In the genomic region with DNA sequence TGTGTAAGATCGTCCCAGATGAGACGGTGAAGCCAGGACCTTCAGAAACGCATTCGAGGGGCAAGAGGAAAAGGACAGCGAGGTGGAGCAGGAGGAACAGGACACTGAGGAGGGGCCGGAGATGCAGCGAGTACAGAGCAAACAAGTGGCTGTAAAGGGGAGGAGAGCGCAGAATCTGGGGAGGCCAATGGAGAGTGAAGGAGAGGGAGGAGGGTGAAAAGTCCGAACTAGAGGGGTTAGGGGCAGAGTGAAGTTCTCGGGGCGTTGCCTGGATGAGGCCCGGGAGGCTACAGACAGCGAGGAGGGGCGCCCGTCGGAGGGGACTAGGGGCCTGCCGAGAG, we compare ENCODE assay signal across 8 cellular contexts. TPM values are rescaled to one million over a fixed set of nuclear protein-coding genes. Genes with fewer than 3 reads are reported as not detected.
A peak's percentile ranks its signal among the peaks of the same experiment; 100 is the strongest.
DNase-seq lines count a peak whose midpoint lies in the region; ATAC-seq and TF ChIP-seq lines count a peak whose summit lies in the region.

No MANE protein-coding gene starts in this region.

- no peak for TF ChIP-seq CTCF in HEK293 (tag by site-specific recombination; IDR thresholded peaks at IDR 0.05)
- TF ChIP-seq CTCF in fibroblast of the aortic adventitia (IDR thresholded peaks at IDR 0.05; ENCODE audit: insufficient read depth, low read length): no peak

- no peaks in the 10 kb centered on the region for H3K9me3 Mint-ChIP-seq in T-cell

- CTCF ChIA-PET in HEK293 (lab: Yijun Ruan, JAX) (interaction anchor here (0.9 kb wide), 1 partner anchor 14 kb away, joined by 3 read pairs; no protein-coding TSS in a partner anchor), T-cell (lab: Charles Lee) (interaction anchor here in 1 of 2 donors (0.6 kb wide), 2 partner anchors 13 to 242 kb away, joined by 3 to 5 read pairs; no protein-coding TSS in a partner anchor)

- H3K36me3 ChIP-seq in HEK293 (ENCODE audit: control insufficient read depth in 2 of 2, insufficient read depth in 1 of 2, low read length in 2 of 2) (peaks cover 0 to 18% of the 10 kb centered on the region in 2 experiments; a peak in 2 of 3 replicates), skeletal muscle satellite cell (ENCODE audit: insufficient read depth, low read length) (peaks cover 6% of the 10 kb centered on the region)

- DNase-seq in T-cell (no peak), fibroblast of the aortic adventitia (ENCODE audit: low read depth) (no peak)
- DNase-seq in NK-92 treated with Interleukin-12 subunit alpha and Interleukin-12 subunit beta, amount 100 ng/mL, for 24 hours (lab: John Stamatoyannopoulos, UW): no peak
- no peak for DNase-seq in stimulated activated CD4-positive, alpha-beta T cell treated with anti-CD3 and anti-CD28 coated beads, Interleukin-4, amount 100 ng/mL, for 4 hours

- POLR2A ChIA-PET in HEK293 (lab: Yijun Ruan, JAX) (interaction anchor here (0.9 kb wide), 1 partner anchor 9 kb away, joined by 3 read pairs; a partner anchor contains a TSS), T-cell (lab: Charles Lee) (no interaction called here)

- H3K4me1 ChIP-seq in HEK293 (ENCODE audit: control insufficient read depth, insufficient read depth, low read length) (no peaks in the 10 kb centered on the region), skeletal muscle satellite cell (ENCODE audit: control insufficient read depth, insufficient read depth, low read length) (peaks cover 12% of the 10 kb centered on the region)

- H3K9ac ChIP-seq in skeletal muscle satellite cell (ENCODE audit: low read depth, low read length): no peak overlapping the region

- H3K4me3 ChIP-seq in HEK293 (ENCODE audit: low read depth, low read length) (peak overlapping the region; percentile 50), fibroblast of the aortic adventitia (ENCODE audit: low read depth, low read length) (peak overlapping the region; percentile 54), skeletal muscle satellite cell (ENCODE audit: low read length) (peak overlapping the region; percentile 71)

- H3K9me3 ChIP-seq in HEK293 (ENCODE audit: control insufficient read depth, insufficient read depth, low read depth, low read length) (no peaks in the 10 kb centered on the region), skeletal muscle satellite cell (replicated peaks; ENCODE audit: low read length) (no peaks in the 10 kb centered on the region)

- H3K36me3 Mint-ChIP-seq in T-cell: no peaks in the 10 kb centered on the region

- peak overlapping the region; percentile 85 for H3K4me2 ChIP-seq in skeletal muscle satellite cell (ENCODE audit: low read length)

- H3K27me3 Mint-ChIP-seq in T-cell: no peaks in the 10 kb centered on the region

- ATAC-seq in T-cell (replicated peaks in 1 of 4) (no peak), GM21723 (IDR thresholded peaks at IDR 0.05; ENCODE audit: unreplicated experiment) (no peak), HG03442 (IDR thresholded peaks at IDR 0.05; ENCODE audit: unreplicated experiment) (no peak)

- peaks cover 13 to 17% (median 14%) of the 10 kb centered on the region in 3 donors for H3K4me1 Mint-ChIP-seq in T-cell

- H3K4me3 Mint-ChIP-seq in T-cell: peak overlapping the region; percentile 66 to 81 (median 68)

- no peak overlapping the region for H3K27ac ChIP-seq in HEK293 (ENCODE audit: extremely low read depth, low read depth, low read length)

- H3K27me3 ChIP-seq in skeletal muscle satellite cell (ENCODE audit: control insufficient read depth, insufficient read depth, low read length): no peaks in the 10 kb centered on the region

- peak overlapping the region; percentile 34 to 74 for H3K27ac Mint-ChIP-seq in T-cell

TF ChIP-seq in HEK293, 187 proteins besides CTCF, POLR2A, EP300 and RAD21 (continues in another document):
- TF ChIP-seq, protein P1, sequence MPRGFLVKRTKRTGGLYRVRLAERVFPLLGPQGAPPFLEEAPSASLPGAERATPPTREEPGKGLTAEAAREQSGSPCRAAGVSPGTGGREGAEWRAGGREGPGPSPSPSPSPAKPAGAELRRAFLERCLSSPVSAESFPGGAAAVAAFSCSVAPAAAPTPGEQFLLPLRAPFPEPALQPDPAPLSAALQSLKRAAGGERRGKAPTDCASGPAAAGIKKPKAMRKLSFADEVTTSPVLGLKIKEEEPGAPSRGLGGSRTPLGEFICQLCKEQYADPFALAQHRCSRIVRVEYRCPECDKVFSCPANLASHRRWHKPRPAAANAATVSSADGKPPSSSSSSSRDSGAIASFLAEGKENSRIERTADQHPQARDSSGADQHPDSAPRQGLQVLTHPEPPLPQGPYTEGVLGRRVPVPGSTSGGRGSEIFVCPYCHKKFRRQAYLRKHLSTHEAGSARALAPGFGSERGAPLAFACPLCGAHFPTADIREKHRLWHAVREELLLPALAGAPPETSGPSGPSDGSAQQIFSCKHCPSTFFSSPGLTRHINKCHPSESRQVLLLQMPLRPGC (tag by site-specific recombination; IDR thresholded peaks at IDR 0.05): no peak
- TF ChIP-seq, protein P2, sequence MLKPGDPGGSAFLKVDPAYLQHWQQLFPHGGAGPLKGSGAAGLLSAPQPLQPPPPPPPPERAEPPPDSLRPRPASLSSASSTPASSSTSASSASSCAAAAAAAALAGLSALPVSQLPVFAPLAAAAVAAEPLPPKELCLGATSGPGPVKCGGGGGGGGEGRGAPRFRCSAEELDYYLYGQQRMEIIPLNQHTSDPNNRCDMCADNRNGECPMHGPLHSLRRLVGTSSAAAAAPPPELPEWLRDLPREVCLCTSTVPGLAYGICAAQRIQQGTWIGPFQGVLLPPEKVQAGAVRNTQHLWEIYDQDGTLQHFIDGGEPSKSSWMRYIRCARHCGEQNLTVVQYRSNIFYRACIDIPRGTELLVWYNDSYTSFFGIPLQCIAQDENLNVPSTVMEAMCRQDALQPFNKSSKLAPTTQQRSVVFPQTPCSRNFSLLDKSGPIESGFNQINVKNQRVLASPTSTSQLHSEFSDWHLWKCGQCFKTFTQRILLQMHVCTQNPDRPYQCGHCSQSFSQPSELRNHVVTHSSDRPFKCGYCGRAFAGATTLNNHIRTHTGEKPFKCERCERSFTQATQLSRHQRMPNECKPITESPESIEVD (tag by site-specific recombination; IDR thresholded peaks at IDR 0.05): no peak
- TF ChIP-seq ZBTB48 (tag by site-specific recombination; IDR thresholded peaks at IDR 0.05) (0 out of 2 replicates have a peak, but pooled peaks have one; percentile 12), ZBTB7A (tag by site-specific recombination; IDR thresholded peaks at IDR 0.05; ENCODE audit: low read depth) (0 out of 2 replicates have a peak, but pooled peaks have one; percentile 63)
- TF ChIP-seq, protein P3, sequence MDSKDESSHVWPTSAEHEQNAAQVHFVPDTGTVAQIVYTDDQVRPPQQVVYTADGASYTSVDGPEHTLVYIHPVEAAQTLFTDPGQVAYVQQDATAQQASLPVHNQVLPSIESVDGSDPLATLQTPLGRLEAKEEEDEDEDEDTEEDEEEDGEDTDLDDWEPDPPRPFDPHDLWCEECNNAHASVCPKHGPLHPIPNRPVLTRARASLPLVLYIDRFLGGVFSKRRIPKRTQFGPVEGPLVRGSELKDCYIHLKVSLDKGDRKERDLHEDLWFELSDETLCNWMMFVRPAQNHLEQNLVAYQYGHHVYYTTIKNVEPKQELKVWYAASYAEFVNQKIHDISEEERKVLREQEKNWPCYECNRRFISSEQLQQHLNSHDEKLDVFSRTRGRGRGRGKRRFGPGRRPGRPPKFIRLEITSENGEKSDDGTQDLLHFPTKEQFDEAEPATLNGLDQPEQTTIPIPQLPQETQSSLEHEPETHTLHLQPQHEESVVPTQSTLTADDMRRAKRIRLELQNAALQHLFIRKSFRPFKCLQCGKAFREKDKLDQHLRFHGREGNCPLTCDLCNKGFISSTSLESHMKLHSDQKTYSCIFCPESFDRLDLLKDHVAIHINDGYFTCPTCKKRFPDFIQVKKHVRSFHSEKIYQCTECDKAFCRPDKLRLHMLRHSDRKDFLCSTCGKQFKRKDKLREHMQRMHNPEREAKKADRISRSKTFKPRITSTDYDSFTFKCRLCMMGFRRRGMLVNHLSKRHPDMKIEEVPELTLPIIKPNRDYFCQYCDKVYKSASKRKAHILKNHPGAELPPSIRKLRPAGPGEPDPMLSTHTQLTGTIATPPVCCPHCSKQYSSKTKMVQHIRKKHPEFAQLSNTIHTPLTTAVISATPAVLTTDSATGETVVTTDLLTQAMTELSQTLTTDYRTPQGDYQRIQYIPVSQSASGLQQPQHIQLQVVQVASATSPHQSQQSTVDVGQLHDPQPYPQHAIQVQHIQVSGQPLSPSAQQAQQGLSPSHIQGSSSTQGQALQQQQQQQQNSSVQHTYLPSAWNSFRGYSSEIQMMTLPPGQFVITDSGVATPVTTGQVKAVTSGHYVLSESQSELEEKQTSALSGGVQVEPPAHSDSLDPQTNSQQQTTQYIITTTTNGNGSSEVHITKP (tag by site-specific recombination; IDR thresholded peaks at IDR 0.05): 0 out of 2 replicates have a peak, but pooled peaks have one; percentile 28

RNA-seq across cellular contexts. Expression of a gene that starts 8.8 kb away (rescaled TPM):
- total RNA-seq in T-cell (10 to 100 TPM; 72.0 to 82.5 (median 79.4) TPM), fibroblast of the aortic adventitia (ENCODE audit: low replicate concordance) (10.0 and 30.5 TPM in 2 replicates)
- 19.9 and 22.3 TPM in 2 replicates for total RNA-seq in skeletal muscle satellite cell (2012; rRNA removed)

RNA-seq across cellular contexts. Expression of a gene that starts 14.9 kb away (rescaled TPM):
- total RNA-seq in T-cell: 10 to 100 TPM; 22.1 to 55.4 (median 50.2) TPM
- total RNA-seq in fibroblast of the aortic adventitia (ENCODE audit: low replicate concordance): 10.6 and 18.3 TPM in 2 replicates
- total RNA-seq in skeletal muscle satellite cell (2012; rRNA removed): 41.8 and 58.1 TPM in 2 replicates

RNA-seq across cellular contexts. Expression of a gene that starts 24.4 kb away (rescaled TPM):
- under 1 TPM in 4 of 5 donors, not detected in 1; 0.16 to 0.79 (median 0.66) TPM for total RNA-seq in T-cell
- total RNA-seq in fibroblast of the aortic adventitia (ENCODE audit: low replicate concordance): 0.18 and 0.25 TPM in 2 replicates
- total RNA-seq in skeletal muscle satellite cell (2012; rRNA removed): 0.22 and 0.25 TPM in 2 replicates

RNA-seq across cellular contexts. Expression of a gene that starts 27.2 kb away (rescaled TPM):
- total RNA-seq in T-cell: 10 to 100 TPM; 28.3 to 69.2 (median 62.2) TPM
- total RNA-seq in fibroblast of the aortic adventitia (ENCODE audit: low replicate concordance): 14.6 and 25.2 TPM in 2 replicates
- 43.9 and 56.3 TPM in 2 replicates for total RNA-seq in skeletal muscle satellite cell (2012; rRNA removed)
